Comparison of ENCODE assay signal across 16 cellular contexts in genomic region chr1:243549108-243549507, GRCh38.
DNase-seq lines count a peak whose midpoint lies in the region; ATAC-seq and TF ChIP-seq lines count a peak whose summit lies in the region.
"Had no signal": no experiment of that assay in that cellular context is flagged by ENCODE, and none has a peak within 500 bp of the region (broad histone marks: within the 10 kb centered on the region; RNA-seq: fewer than 3 reads in every experiment).

No MANE protein-coding gene starts in this region.

- H3K4me3 ChIP-seq in ACC112 (ENCODE audit: low read depth, low read length): peak overlapping the region; percentile 38; the same call in 1 of the 2 replicates
- H3K4me3 ChIP-seq: coronary artery, SK-N-MC, upper lobe of left lung had no signal

- peaks cover 27% of the 10 kb centered on the region for H3K4me1 ChIP-seq in ACC112 (ENCODE audit: control insufficient read depth, insufficient read depth, low read length, unreplicated experiment)
- H3K4me1 ChIP-seq: upper lobe of left lung had no signal

- no peaks in the 10 kb centered on the region for H3K36me3 Mint-ChIP-seq in glutamatergic neuron (ENCODE audit: unreplicated experiment)

- H3K79me2 ChIP-seq in ACC112 (ENCODE audit: control insufficient read depth, insufficient read depth, low read length, unreplicated experiment): no peaks in the 10 kb centered on the region

- peak overlapping the region; percentile 68 for H3K27ac ChIP-seq in ACC112 (ENCODE audit: low read depth, low read length)
- H3K27ac ChIP-seq: coronary artery, SK-N-MC, upper lobe of left lung, WERI-Rb-1 had no signal

- no peaks in the 10 kb centered on the region for H3K27me3 Mint-ChIP-seq in glutamatergic neuron (ENCODE audit: unreplicated experiment)
- H3K27me3 Mint-ChIP-seq: activated naive CD8-positive, alpha-beta T cell treated with anti-CD3 and anti-CD28 coated beads for 36 hours; progenitor cell of endocrine pancreas had no signal

- H3K27me3 ChIP-seq in ACC112 (ENCODE audit: insufficient read depth, low read length): no peaks in the 10 kb centered on the region
- H3K27me3 ChIP-seq: upper lobe of left lung had no signal

- H3K27ac Mint-ChIP-seq in glutamatergic neuron (ENCODE audit: unreplicated experiment): no peak overlapping the region
- H3K27ac Mint-ChIP-seq: activated naive CD8-positive, alpha-beta T cell treated with anti-CD3 and anti-CD28 coated beads for 36 hours; progenitor cell of endocrine pancreas had no signal

- no peak for TF ChIP-seq CTCF in glutamatergic neuron (IDR thresholded peaks at IDR 0.05; ENCODE audit: partially characterized antibody, unreplicated experiment)

- no peaks in the 10 kb centered on the region; the same call in 1 of the 2 replicates for H3K36me3 ChIP-seq in ACC112 (ENCODE audit: insufficient read depth, low read length)

- H2AFZ ChIP-seq in ACC112 (ENCODE audit: low read length, unreplicated experiment): peak overlapping the region; percentile 28

- no peak overlapping the region for H3K4me3 Mint-ChIP-seq in glutamatergic neuron (ENCODE audit: unreplicated experiment)
- H3K4me3 Mint-ChIP-seq: activated naive CD8-positive, alpha-beta T cell treated with anti-CD3 and anti-CD28 coated beads for 36 hours had no signal

- no peak for ATAC-seq in HG03378 (IDR thresholded peaks at IDR 0.05; ENCODE audit: unreplicated experiment)

- no peaks in the 10 kb centered on the region for H3K9me3 Mint-ChIP-seq in glutamatergic neuron (ENCODE audit: unreplicated experiment)
- H3K9me3 Mint-ChIP-seq: activated naive CD8-positive, alpha-beta T cell treated with anti-CD3 and anti-CD28 coated beads for 36 hours had no signal

- peak; percentile 36 for DNase-seq in HS-27A (ENCODE audit: low read depth)
- DNase-seq in amniotic epithelial cell (ENCODE audit: low read depth): peak; percentile 91
- DNase-seq in foreskin melanocyte: peak; percentile 11
- no peak for DNase-seq in NCI-H748 (lab: John Stamatoyannopoulos, UW; ENCODE audit: unreplicated experiment)
- DNase-seq in cortex of kidney (lab: John Stamatoyannopoulos, UW): no peak
- DNase-seq in glutamatergic neuron: no peak
- DNase-seq: activated naive CD8-positive, alpha-beta T cell treated with anti-CD3 and anti-CD28 coated beads for 36 hours; Kasumi-1; NCI-H2081; upper lobe of left lung had no signal

- H3K4me1 Mint-ChIP-seq in glutamatergic neuron (ENCODE audit: low read depth, unreplicated experiment): peaks cover 14% of the 10 kb centered on the region

Comparison
In these comparisons a context has a peak if more than half of its experiments do, and no peak if none do; other contexts are left out.
1. DNase-seq: peak in HS-27A (single experiment), amniotic epithelial cell (single experiment) and foreskin melanocyte (single experiment); none in NCI-H748 (single experiment), cortex of kidney (single experiment) and glutamatergic neuron (single experiment).